1 cellular context compared by ENCODE assay signal in genomic region chr4:118683513-118683912, GRCh38.
TF ChIP-seq lines count a peak whose summit lies in the region.

No MANE protein-coding gene starts in this region.

TF ChIP-seq in GM12878, 131 proteins besides CTCF, POLR2A, EP300 and RAD21 (continued from another document):
- TF ChIP-seq NR2C1 (IDR thresholded peaks at IDR 0.05), result no peak
- TF ChIP-seq USF2 (IDR thresholded peaks at IDR 0.05; ENCODE audit: borderline replicate concordance, low read depth, low read length), result no peak
- peak; percentile 61 for TF ChIP-seq HCFC1 (IDR thresholded peaks at IDR 0.05; ENCODE audit: low read length)
- TF ChIP-seq IKZF2 (IDR thresholded peaks at IDR 0.05), result no peak
